12 cellular contexts compared by ENCODE assay signal in genomic region chr7:44824894-44825526, GRCh38. TPM values are rescaled to one million over a fixed set of nuclear protein-coding genes. Genes with fewer than 3 reads are reported as not detected.
DNase-seq lines count a peak whose midpoint lies in the region; ATAC-seq, FAIRE-seq and TF ChIP-seq lines count a peak whose summit lies in the region.
"Had no signal": no experiment of that assay in that cellular context is flagged by ENCODE, and none has a peak within 500 bp of the region (broad histone marks: within the 10 kb centered on the region; RNA-seq: fewer than 3 reads in every experiment).

No MANE protein-coding gene starts in this region.

- no peak overlapping the region for H4K91ac ChIP-seq in H1 (replicated peaks; ENCODE audit: insufficient read length, low read length)

- H3K27ac Mint-ChIP-seq in activated CD4-positive, alpha-beta T cell treated with anti-CD3 and anti-CD28 coated beads, Interleukin-2, amount 10 ng/mL, durations not matched to agents 24 days and 14 days, result peak overlapping the region; percentile 63

- no peaks in the 10 kb centered on the region for H3K23me2 ChIP-seq in H1 (ENCODE audit: low read depth, low read length)

- H3K79me1 ChIP-seq in H1 (ENCODE audit: low read depth, low read length), result no peaks in the 10 kb centered on the region; the same call in 1 of the 2 replicates

- peaks cover 36% of the 10 kb centered on the region for H3K36me3 Mint-ChIP-seq in activated CD4-positive, alpha-beta T cell treated with anti-CD3 and anti-CD28 coated beads, Interleukin-2, amount 10 ng/mL, durations not matched to agents 24 days and 14 days (ENCODE audit: low read depth)

- H3K36me3 ChIP-seq in H1 (ENCODE audit: control insufficient read depth in 2 of 4, insufficient read depth in 4 of 4, low read length in 3 of 4), result peaks cover 2 to 36% (median 17%) of the 10 kb centered on the region in 4 experiments; a peak in 7 of 8 replicates

- no peak for DNase-seq in activated CD4-positive, alpha-beta T cell treated with anti-CD3 and anti-CD28 coated beads, Interleukin-2, amount 10 ng/mL, durations not matched to agents 24 days and 14 days
- no peak for DNase-seq in activated CD4-positive, alpha-beta T cell treated with anti-CD3 and anti-CD28 coated beads, Interleukin-2, amount 50 U/mL, for 4 hours
- DNase-seq in RWPE1 (ENCODE audit: low spot score) (no peak), H1 (ENCODE audit: low read depth in 1 of 2, low spot score in 2 of 2) (no peak), sciatic nerve (ENCODE audit: low spot score) (no peak), GM19238 (ENCODE audit: insufficient read length, low spot score) (no peak), GM10266 (ENCODE audit: extremely low spot score) (no peak)
- DNase-seq: NCI-H2171 treated with DMSO at 0.1 percent for 48 hours; small intestine; stimulated activated naive CD4-positive, alpha-beta T cell had no signal

- no peak overlapping the region for H4K5ac ChIP-seq in H1 (ENCODE audit: insufficient read length, low read depth, low read length)

- no peak overlapping the region for H2BK12ac ChIP-seq in H1 (ENCODE audit: low read depth, low read length)

- no peak for TF ChIP-seq EP300 in H1 (IDR thresholded peaks at IDR 0.05; ENCODE audit: borderline replicate concordance in 1 of 2, low read depth in 2 of 2, low read length in 2 of 2)

- 95% methylated on average over 2 of the region's 2 CpGs; no CpG with 5 or more reads in 1 of the 2 experiments for WGBS in H1 (ENCODE audit: extremely low coverage in 1 of 2, insufficient coverage in 1 of 2, insufficient read length in 1 of 2, insufficient replicate concordance in 2 of 2, low coverage in 1 of 2, low lambda C conversion rate in 2 of 2, missing lambda C conversion rate in 1 of 2), 2 experiments

- H4K20me1 ChIP-seq in H1 (replicated peaks in 1 of 2; ENCODE audit: control insufficient read depth in 1 of 2, insufficient read depth in 2 of 2, low read length in 2 of 2), result no peaks in the 10 kb centered on the region

- no peak overlapping the region for H2AK5ac ChIP-seq in H1 (ENCODE audit: low read depth, low read length)

- no peak overlapping the region for H2AFZ ChIP-seq in H1 (ENCODE audit: low read length)

- CTCF ChIA-PET in RWPE1 (lab: Yijun Ruan, JAX), result no interaction called here
- CTCF ChIA-PET in H1 (lab: Charles Lee; ENCODE audit: partially characterized antibody), result interaction anchor here (1.0 to 1.7 kb wide), 7 partner anchors 14 to 138 kb away, joined by 3 to 6 read pairs (median 4); no protein-coding TSS in a partner anchor

- no peak for FAIRE-seq in H1 (lab: Jason Lieb, UNC)
- FAIRE-seq: small intestine had no signal

- no peak overlapping the region for H4K8ac ChIP-seq in H1 (ENCODE audit: extremely low read depth, insufficient read depth, low read length)

- H3K4me3 ChIP-seq in H1 (ENCODE audit: extremely low read depth in 1 of 4, insufficient read depth in 2 of 4, low read depth in 3 of 4, low read length in 4 of 4), result no peak overlapping the region

- no peak for TF ChIP-seq RAD21 in H1 (IDR thresholded peaks at IDR 0.05 in 1 of 2, conservative IDR thresholded peaks at IDR 0.05 in 1 of 2; ENCODE audit: low read depth in 2 of 2, low read length in 2 of 2)

- H3K9ac ChIP-seq in H1 (replicated peaks in 1 of 4; ENCODE audit: extremely low read depth in 1 of 4, low read depth in 3 of 4, low read length in 3 of 4), result no peak overlapping the region

- ATAC-seq in sciatic nerve (peak; percentile 27), HG02798 (IDR thresholded peaks at IDR 0.05; ENCODE audit: poor library complexity, unreplicated experiment) (no peak)
- ATAC-seq: left lobe of liver had no signal

- peak overlapping the region; percentile 50 for H3K27ac ChIP-seq in RWPE1
- H3K27ac ChIP-seq in H1 (ENCODE audit: low read depth, low read length), result no peak overlapping the region

- H3K9me3 Mint-ChIP-seq in activated CD4-positive, alpha-beta T cell treated with anti-CD3 and anti-CD28 coated beads, Interleukin-2, amount 10 ng/mL, durations not matched to agents 24 days and 14 days, result no peaks in the 10 kb centered on the region

- H2BK15ac ChIP-seq in H1 (ENCODE audit: low read length), result no peak overlapping the region

- H3K18ac ChIP-seq in H1 (ENCODE audit: extremely low read depth, low read length), result no peak overlapping the region

- H2BK120ac ChIP-seq in H1 (replicated peaks; ENCODE audit: low read depth, low read length), result no peak overlapping the region

- POLR2A ChIA-PET in RWPE1 (lab: Yijun Ruan, JAX; ENCODE audit: low non-redundant PET) (no interaction called here), H1 (lab: Charles Lee; ENCODE audit: partially characterized antibody) (interaction anchor here (0.6 to 4.9 kb wide), 12 partner anchors 12 to 157 kb away, joined by 3 to 28 read pairs (median 5); partner anchors contain the start of gene H2AZ2)

- H3K4me1 ChIP-seq in H1 (replicated peaks in 1 of 4; ENCODE audit: control insufficient read depth in 3 of 4, insufficient read depth in 4 of 4, low read length in 3 of 4), result no peaks in the 10 kb centered on the region

- no peak overlapping the region for H3K56ac ChIP-seq in H1 (replicated peaks; ENCODE audit: insufficient read length, low read depth, low read length)

- no peaks in the 10 kb centered on the region for H3K9me3 ChIP-seq in H1 (ENCODE audit: insufficient read depth in 2 of 2, low read depth in 1 of 2, low read length in 1 of 2)

- H3K27me3 Mint-ChIP-seq in activated CD4-positive, alpha-beta T cell treated with anti-CD3 and anti-CD28 coated beads, Interleukin-2, amount 10 ng/mL, durations not matched to agents 24 days and 14 days, result no peaks in the 10 kb centered on the region

- no peak overlapping the region for H3K14ac ChIP-seq in H1 (ENCODE audit: insufficient read length)

- no peak overlapping the region for H3K4me2 ChIP-seq in H1 (ENCODE audit: insufficient read depth in 1 of 2, low read depth in 2 of 2, low read length in 2 of 2)

- no peak overlapping the region for H3K4me3 Mint-ChIP-seq in activated CD4-positive, alpha-beta T cell treated with anti-CD3 and anti-CD28 coated beads, Interleukin-2, amount 10 ng/mL, durations not matched to agents 24 days and 14 days

- H3K23ac ChIP-seq in H1 (ENCODE audit: insufficient read length), result no peak overlapping the region

- TF ChIP-seq CTCF in RWPE1 (conservative IDR thresholded peaks at IDR 0.05; ENCODE audit: low read depth) (no peak), H1 (IDR thresholded peaks at IDR 0.05; ENCODE audit: control extremely low read depth in 1 of 3, insufficient read depth in 1 of 3, low read depth in 1 of 3, low read length in 3 of 3) (no peak), GM10266 (IDR thresholded peaks at IDR 0.05; ENCODE audit: control insufficient read depth, insufficient read depth, low read depth, missing control alignments) (no peak)

- 0 out of 3 replicates have a peak, but pooled peaks of 1 of the 2 experiments have one; percentile 15 for TF ChIP-seq POLR2A in H1 (IDR thresholded peaks at IDR 0.05; ENCODE audit: control extremely low read depth in 1 of 2, low read depth in 2 of 2, low read length in 2 of 2)

- no peak overlapping the region for H3K4ac ChIP-seq in H1 (replicated peaks; ENCODE audit: insufficient read length, low read depth, low read length)

- no peaks in the 10 kb centered on the region for H3K27me3 ChIP-seq in H1 (replicated peaks in 1 of 4; ENCODE audit: control insufficient read depth in 3 of 4, extremely low read depth in 1 of 4, insufficient read depth in 3 of 4, low read length in 3 of 4)

- no peak overlapping the region for H2BK5ac ChIP-seq in H1 (ENCODE audit: low read depth, low read length)

- H3K4me1 Mint-ChIP-seq in activated CD4-positive, alpha-beta T cell treated with anti-CD3 and anti-CD28 coated beads, Interleukin-2, amount 10 ng/mL, durations not matched to agents 24 days and 14 days, result peaks cover 15% of the 10 kb centered on the region

- intact Hi-C loops in activated CD4-positive, alpha-beta T cell treated with anti-CD3 and anti-CD28 coated beads, Interleukin-2, amount 10 ng/mL, durations not matched to agents 24 days and 14 days (cut with micrococcal nuclease), result no loop called here
- intact Hi-C loops in sciatic nerve (cut with DNase I), result no loop called here

- H3K79me2 ChIP-seq in H1 (ENCODE audit: control insufficient read depth in 1 of 2, insufficient read depth in 2 of 2, low read length in 2 of 2), result no peaks in the 10 kb centered on the region

- no peak overlapping the region for H2BK20ac ChIP-seq in H1 (ENCODE audit: low read length)

TF ChIP-seq in H1, 55 proteins besides CTCF, POLR2A, EP300 and RAD21 (continues in another document):
- TF ChIP-seq PHF8 (conservative IDR thresholded peaks at IDR 0.05; ENCODE audit: low read depth, low read length), result no peak
- peak; percentile 47; the same call in 1 of the 2 replicates for TF ChIP-seq POLR2AphosphoS5 (IDR thresholded peaks at IDR 0.05; ENCODE audit: low read depth, low read length)
- TF ChIP-seq KDM4A (IDR thresholded peaks at IDR 0.05; ENCODE audit: low read depth, low read length, severe bottlenecking), result no peak
- no peak for TF ChIP-seq SP1 (IDR thresholded peaks at IDR 0.05; ENCODE audit: low read depth, low read length)

RNA-seq across cellular contexts. Expression of gene H2AZ2, which starts 22.9 kb away (rescaled TPM):
- 188 and 192 TPM in 2 replicates for total RNA-seq in activated CD4-positive, alpha-beta T cell treated with anti-CD3 and anti-CD28 coated beads, Interleukin-2, amount 10 ng/mL, durations not matched to agents 24 days and 14 days
- total RNA-seq in H1 (2021; fragmentation: NEBNext Ultra II Directional; extraction: Animal tissue kit (Norgen Biotek cat#: 25700)), result 187 and 190 TPM in 2 replicates
- 150 and 168 TPM in 2 replicates for polyA plus RNA-seq in H1 (2011; rRNA removed)
- polyA plus RNA-seq in H1 (2011; cell fraction: cytosol; rRNA removed), result 187 TPM
- polyA plus RNA-seq in H1 (2011; cell fraction: nucleus; rRNA removed), result 74.4 TPM
- polyA plus RNA-seq in H1 (2012, experiment 1 of 2), result 161 to 189 TPM (median 173 TPM) in 4 replicates
- 101 TPM for polyA plus RNA-seq in H1 (2012, experiment 2 of 2)
- 154 TPM for polyA plus RNA-seq in H1 (2013, experiment 1 of 2)
- 171 TPM for polyA plus RNA-seq in H1 (2013, experiment 2 of 2)
- 107 and 125 TPM in 2 replicates for polyA minus RNA-seq in H1 (2011; rRNA and poly(A)+ RNA removed)
- polyA minus RNA-seq in H1 (2011; cell fraction: cytosol; rRNA and poly(A)+ RNA removed), result 42.1 TPM
- 42.3 TPM for polyA minus RNA-seq in H1 (2011; cell fraction: nucleus; rRNA and poly(A)+ RNA removed)
- 159 TPM for total RNA-seq in sciatic nerve

RNA-seq across cellular contexts. Expression of gene PPIA, which starts 28.5 kb away (rescaled TPM):
- total RNA-seq in activated CD4-positive, alpha-beta T cell treated with anti-CD3 and anti-CD28 coated beads, Interleukin-2, amount 10 ng/mL, durations not matched to agents 24 days and 14 days, result 2,368 and 2,448 TPM in 2 replicates
- 2,865 and 2,888 TPM in 2 replicates for total RNA-seq in H1 (2021; fragmentation: NEBNext Ultra II Directional; extraction: Animal tissue kit (Norgen Biotek cat#: 25700))
- 3,630 and 5,394 TPM in 2 replicates for polyA plus RNA-seq in H1 (2011; rRNA removed)
- polyA plus RNA-seq in H1 (2011; cell fraction: cytosol; rRNA removed), result 5,080 TPM
- 1,333 TPM for polyA plus RNA-seq in H1 (2011; cell fraction: nucleus; rRNA removed)
- 3,702 to 4,681 TPM (median 4,309 TPM) in 4 replicates for polyA plus RNA-seq in H1 (2012, experiment 1 of 2)
- polyA plus RNA-seq in H1 (2012, experiment 2 of 2), result 1,128 TPM
- 2,125 TPM for polyA plus RNA-seq in H1 (2013, experiment 1 of 2)
- polyA plus RNA-seq in H1 (2013, experiment 2 of 2), result 2,348 TPM
- polyA minus RNA-seq in H1 (2011; rRNA and poly(A)+ RNA removed), result 1,743 and 1,763 TPM in 2 replicates
- polyA minus RNA-seq in H1 (2011; cell fraction: cytosol; rRNA and poly(A)+ RNA removed), result 794 TPM
- polyA minus RNA-seq in H1 (2011; cell fraction: nucleus; rRNA and poly(A)+ RNA removed), result 548 TPM
- 637 TPM for total RNA-seq in sciatic nerve
